Comparison of ENCODE assay signal across 9 cellular contexts in genomic region chr18:34976899-34977786, GRCh38.
DNase-seq lines count a peak whose midpoint lies in the region; ATAC-seq, FAIRE-seq and TF ChIP-seq lines count a peak whose summit lies in the region.
"Had no signal": no experiment of that assay in that cellular context is flagged by ENCODE, and none has a peak within 500 bp of the region (broad histone marks: within the 10 kb centered on the region; RNA-seq: fewer than 3 reads in every experiment).

No MANE protein-coding gene starts in this region.

- peaks cover 26% of the 10 kb centered on the region for H3K4me1 Mint-ChIP-seq in activated naive CD4-positive, alpha-beta T cell treated with anti-CD3 and anti-CD28 coated beads, Interleukin-2, amount 10 ng/mL, durations not matched to agents 7 days and 5 days

- peaks cover 16% of the 10 kb centered on the region for H3K27me3 ChIP-seq in SJSA1 (replicated peaks)
- H3K27me3 ChIP-seq in pancreas, result no peaks in the 10 kb centered on the region
- H3K27me3 ChIP-seq in tibial artery, result no peaks in the 10 kb centered on the region

- no peaks in the 10 kb centered on the region for H3K9me3 Mint-ChIP-seq in activated naive CD4-positive, alpha-beta T cell treated with anti-CD3 and anti-CD28 coated beads, Interleukin-2, amount 10 ng/mL, durations not matched to agents 7 days and 5 days

- no peaks in the 10 kb centered on the region for H3K36me3 Mint-ChIP-seq in activated naive CD4-positive, alpha-beta T cell treated with anti-CD3 and anti-CD28 coated beads, Interleukin-2, amount 10 ng/mL, durations not matched to agents 7 days and 5 days

- H3K36me3 ChIP-seq in SJSA1, result no peaks in the 10 kb centered on the region
- H3K36me3 ChIP-seq in pancreas, result no peaks in the 10 kb centered on the region
- H3K36me3 ChIP-seq in tibial artery, result no peaks in the 10 kb centered on the region

- 0% methylated on average over 46 to 78 of the region's 78 CpGs for WGBS in pancreas, 2 donors

- TF ChIP-seq CTCF in pancreas (IDR thresholded peaks at IDR 0.05) (no peak), tibial artery (IDR thresholded peaks at IDR 0.05) (no peak)

- CTCF ChIA-PET in activated naive CD4-positive, alpha-beta T cell treated with anti-CD3 and anti-CD28 coated beads, Interleukin-2, amount 10 ng/mL, durations not matched to agents 7 days and 5 days (lab: Charles Lee), result no interaction called here

- peaks cover 26% of the 10 kb centered on the region for H3K4me1 ChIP-seq in SJSA1 (replicated peaks)
- no peaks in the 10 kb centered on the region for H3K4me1 ChIP-seq in pancreas
- peaks cover 0 to 26% (median 7%) of the 10 kb centered on the region in 4 donors for H3K4me1 ChIP-seq in tibial artery

- FAIRE-seq in pancreas (lab: Jason Lieb, UNC), result no peak
- FAIRE-seq: endometrium had no signal

- peak overlapping the region; percentile 90 for H3K4me3 Mint-ChIP-seq in activated naive CD4-positive, alpha-beta T cell treated with anti-CD3 and anti-CD28 coated beads, Interleukin-2, amount 10 ng/mL, durations not matched to agents 7 days and 5 days

- H3K4me3 ChIP-seq in SJSA1 (peak overlapping the region; percentile 42), pancreas (peak overlapping the region; percentile 58 to 96 (median 74)), tibial artery (peak overlapping the region; percentile 77 to 92)

- peaks cover 36% of the 10 kb centered on the region for H3K27me3 Mint-ChIP-seq in activated naive CD4-positive, alpha-beta T cell treated with anti-CD3 and anti-CD28 coated beads, Interleukin-2, amount 10 ng/mL, durations not matched to agents 7 days and 5 days

- H3K9me3 ChIP-seq in SJSA1 (replicated peaks) (no peaks in the 10 kb centered on the region), pancreas (no peaks in the 10 kb centered on the region), tibial artery (no peaks in the 10 kb centered on the region)

- intact Hi-C loops in Right ventricle myocardium superior (cut with DNase I) (no loop called here), pancreas (cut with DNase I) (no loop called here), tibial artery (cut with DNase I; ENCODE audit: low total_unique reads) (no loop called here)

- DNase-seq in DMS 273 treated with DMSO at 0.1 percent for 48 hours (lab: John Stamatoyannopoulos, UW), result peak; percentile 34
- peak; percentile 51 to 56 for DNase-seq in Kasumi-1 (lab: John Stamatoyannopoulos, UW)
- DNase-seq in SJSA1 (ENCODE audit: low read depth in 1 of 2, low spot score in 2 of 2), result peak; percentile 16 to 59
- DNase-seq in activated naive CD4-positive, alpha-beta T cell treated with anti-CD3 and anti-CD28 coated beads, Interleukin-2, amount 10 ng/mL, durations not matched to agents 7 days and 5 days, result peak; percentile 83
- peak; percentile 86 for DNase-seq in Right ventricle myocardium superior
- peak; percentile 83 to 94 (median 88) for DNase-seq in pancreas
- peak; percentile 70 to 89 for DNase-seq in tibial artery

- no peak overlapping the region for H3K27ac Mint-ChIP-seq in activated naive CD4-positive, alpha-beta T cell treated with anti-CD3 and anti-CD28 coated beads, Interleukin-2, amount 10 ng/mL, durations not matched to agents 7 days and 5 days

- H3K27ac ChIP-seq in SJSA1 (no peak overlapping the region), pancreas (peak overlapping the region; percentile 33 to 95 (median 85)), tibial artery (peak overlapping the region; percentile 60 to 79)

- ATAC-seq in GM21786 (IDR thresholded peaks at IDR 0.05; ENCODE audit: unreplicated experiment), result peak; percentile 58
- peak; percentile 86 for ATAC-seq in Right ventricle myocardium superior (ENCODE audit: poor library complexity)
- ATAC-seq in pancreas, result peak; percentile 72 to 85 (median 79)

Comparison
In these comparisons a context has a peak if more than half of its experiments do, and no peak if none do; other contexts are left out.
1. DNase-seq: peak in every context shown above with its lines; median percentile 88 in pancreas; 86 in Right ventricle myocardium superior; 83 in activated naive CD4-positive, alpha-beta T cell treated with anti-CD3 and anti-CD28 coated beads, Interleukin-2, amount 10 ng/mL, durations not matched to agents 7 days and 5 days; 80 in tibial artery; 54 in Kasumi-1; 38 in SJSA1; 34 in DMS 273 treated with DMSO at 0.1 percent for 48 hours.